In genomic region chr2:69013123-69013836, GRCh38 we compare ENCODE assay signal across 7 cellular contexts. TPM values are rescaled to one million over a fixed set of nuclear protein-coding genes. Genes with fewer than 3 reads are reported as not detected.
DNase-seq lines count a peak whose midpoint lies in the region; TF ChIP-seq lines count a peak whose summit lies in the region.

Gene ANTXR1 (plus strand): TSS chr2:69013179. CDS start chr2:69013500, 321 bp downstream.

- H3K9ac ChIP-seq in fibroblast of lung (ENCODE audit: insufficient read depth, low read length) (peak within 1 kb of the TSS; percentile 92), mucosa of stomach (ENCODE audit: low read length) (peak within 1 kb of the TSS; percentile 69)

- no peak within 1 kb of the TSS for H3K27ac Mint-ChIP-seq in activated CD4-positive, alpha-beta memory T cell treated with anti-CD3 and anti-CD28 coated beads for 36 hours

- H3K9me3 ChIP-seq in fibroblast of lung (ENCODE audit: control insufficient read depth, insufficient read depth, low read depth, low read length): no peaks in the 10 kb centered on the region
- no peaks in the 10 kb centered on the region for H3K9me3 ChIP-seq in mucosa of stomach (ENCODE audit: control insufficient read depth, low read length)

- no peaks in the 10 kb centered on the region for H3K9me3 Mint-ChIP-seq in activated CD4-positive, alpha-beta memory T cell treated with anti-CD3 and anti-CD28 coated beads for 36 hours

- peaks cover 30% of the 10 kb centered on the region for H3K79me2 ChIP-seq in fibroblast of lung (ENCODE audit: control insufficient read depth, insufficient read depth, low read length)

- CTCF ChIA-PET in activated CD4-positive, alpha-beta memory T cell treated with anti-CD3 and anti-CD28 coated beads for 36 hours (lab: Charles Lee): interaction anchor here (0.6 to 2.3 kb wide), 7 partner anchors 10 to 422 kb away, joined by 3 to 7 read pairs (median 3); no protein-coding TSS in a partner anchor

- H3K27ac ChIP-seq in fibroblast of lung (ENCODE audit: insufficient read depth, low read length): peak within 1 kb of the TSS; percentile 73

- H4K20me1 ChIP-seq in fibroblast of lung (ENCODE audit: control insufficient read depth, extremely low read depth, insufficient read depth, low read length): no peaks in the 10 kb centered on the region

- intact Hi-C loops in activated CD4-positive, alpha-beta memory T cell treated with anti-CD3 and anti-CD28 coated beads for 36 hours (cut with micrococcal nuclease): loop anchor here (1.0 to 5.0 kb wide), 2 partner anchors 70 to 294 kb away; no protein-coding TSS in a partner anchor

- H3K4me2 ChIP-seq in fibroblast of lung (ENCODE audit: extremely low read depth, insufficient read depth, low read length): peak within 1 kb of the TSS; percentile 98

- H3K4me3 Mint-ChIP-seq in activated CD4-positive, alpha-beta memory T cell treated with anti-CD3 and anti-CD28 coated beads for 36 hours: peak within 1 kb of the TSS; percentile 61

- POLR2A ChIA-PET in activated CD4-positive, alpha-beta memory T cell treated with anti-CD3 and anti-CD28 coated beads for 36 hours (lab: Charles Lee): no interaction called here

- H3K27me3 ChIP-seq in fibroblast of lung (ENCODE audit: control insufficient read depth, insufficient read depth, low read length): no peaks in the 10 kb centered on the region
- H3K27me3 ChIP-seq in mucosa of stomach (ENCODE audit: control insufficient read depth, insufficient read depth, low read length): peaks cover 12% of the 10 kb centered on the region

- H3K4me1 Mint-ChIP-seq in activated CD4-positive, alpha-beta memory T cell treated with anti-CD3 and anti-CD28 coated beads for 36 hours (ENCODE audit: low read depth): peaks cover 14% of the 10 kb centered on the region

- H3K4me1 ChIP-seq in fibroblast of lung (ENCODE audit: control insufficient read depth, extremely low read depth, insufficient read depth, low read length) (peaks cover 8% of the 10 kb centered on the region), mucosa of stomach (ENCODE audit: control insufficient read depth, insufficient read depth, low read length) (peaks cover 33% of the 10 kb centered on the region)

- DNase-seq in NCI-H1694 (lab: John Stamatoyannopoulos, UW) (peak; percentile 61), fibroblast of lung (ENCODE audit: low read depth in 2 of 2) (peak; percentile 80 to 85), ureter (ENCODE audit: low spot score) (peak; percentile 68)
- DNase-seq in activated CD4-positive, alpha-beta memory T cell treated with anti-CD3 and anti-CD28 coated beads for 36 hours: peak; percentile 23
- no peak for DNase-seq in effector CD4-positive, alpha-beta T cell

- H3K27me3 Mint-ChIP-seq in activated CD4-positive, alpha-beta memory T cell treated with anti-CD3 and anti-CD28 coated beads for 36 hours: peaks cover 47% of the 10 kb centered on the region

- H3K36me3 ChIP-seq in fibroblast of lung (ENCODE audit: control insufficient read depth, insufficient read depth, low read length) (no peaks in the 10 kb centered on the region), mucosa of stomach (ENCODE audit: control insufficient read depth, insufficient read depth, low read length) (no peaks in the 10 kb centered on the region)

- H2AFZ ChIP-seq in fibroblast of lung (ENCODE audit: low read length): peak within 1 kb of the TSS; percentile 88

- H3K4me3 ChIP-seq in GM08714 (ENCODE audit: low read length) (peak within 1 kb of the TSS; percentile 24), fibroblast of lung (replicated peaks in 1 of 4; ENCODE audit: control extremely low read depth in 1 of 4, insufficient read depth in 1 of 4, low read depth in 3 of 4, low read length in 4 of 4) (peak within 1 kb of the TSS; percentile 76 to 97 (median 90)), mucosa of stomach (ENCODE audit: low read length) (peak within 1 kb of the TSS; percentile 73)

- no peak for TF ChIP-seq CTCF in fibroblast of lung (conservative IDR thresholded peaks at IDR 0.05 in 1 of 2, IDR thresholded peaks at IDR 0.05 in 1 of 2; ENCODE audit: low read depth in 1 of 2, low read length in 2 of 2)

- H3K36me3 Mint-ChIP-seq in activated CD4-positive, alpha-beta memory T cell treated with anti-CD3 and anti-CD28 coated beads for 36 hours: no peaks in the 10 kb centered on the region

RNA-seq across cellular contexts. Expression of gene ANTXR1, which starts in this region (rescaled TPM):
- not detected for total RNA-seq in activated CD4-positive, alpha-beta memory T cell treated with anti-CD3 and anti-CD28 coated beads for 36 hours
- 44.6 and 45.5 TPM in 2 replicates for total RNA-seq in fibroblast of lung
- polyA plus RNA-seq in fibroblast of lung: 87.2 and 101 TPM in 2 replicates
- 52.9 and 63.9 TPM in 2 replicates for polyA plus RNA-seq in fibroblast of lung (2012)
- 52.3 and 68.8 TPM in 2 replicates for polyA minus RNA-seq in fibroblast of lung (ENCODE audit: low replicate concordance)
- total RNA-seq in ureter: 87.8 TPM

Comparison
In these comparisons a context has a peak if more than half of its experiments do, and no peak if none do; other contexts are left out.
1. RNA of gene ANTXR1 (total RNA-seq): 87.8 TPM in ureter (single experiment) and 44.6 to 45.5 TPM in fibroblast of lung; not detected in activated CD4-positive, alpha-beta memory T cell treated with anti-CD3 and anti-CD28 coated beads for 36 hours; every median in the first group is over 10 times any median in the second.
2. Peak in DNase-seq in activated CD4-positive, alpha-beta memory T cell treated with anti-CD3 and anti-CD28 coated beads for 36 hours; RNA of the gene not detected or under 1 TPM.
3. H3K4me3 ChIP-seq: peak in every context shown above with its lines; median percentile 90 in fibroblast of lung; 73 in mucosa of stomach; 24 in GM08714.